ENCODE assay signal across 9 cellular contexts in the genomic region with DNA sequence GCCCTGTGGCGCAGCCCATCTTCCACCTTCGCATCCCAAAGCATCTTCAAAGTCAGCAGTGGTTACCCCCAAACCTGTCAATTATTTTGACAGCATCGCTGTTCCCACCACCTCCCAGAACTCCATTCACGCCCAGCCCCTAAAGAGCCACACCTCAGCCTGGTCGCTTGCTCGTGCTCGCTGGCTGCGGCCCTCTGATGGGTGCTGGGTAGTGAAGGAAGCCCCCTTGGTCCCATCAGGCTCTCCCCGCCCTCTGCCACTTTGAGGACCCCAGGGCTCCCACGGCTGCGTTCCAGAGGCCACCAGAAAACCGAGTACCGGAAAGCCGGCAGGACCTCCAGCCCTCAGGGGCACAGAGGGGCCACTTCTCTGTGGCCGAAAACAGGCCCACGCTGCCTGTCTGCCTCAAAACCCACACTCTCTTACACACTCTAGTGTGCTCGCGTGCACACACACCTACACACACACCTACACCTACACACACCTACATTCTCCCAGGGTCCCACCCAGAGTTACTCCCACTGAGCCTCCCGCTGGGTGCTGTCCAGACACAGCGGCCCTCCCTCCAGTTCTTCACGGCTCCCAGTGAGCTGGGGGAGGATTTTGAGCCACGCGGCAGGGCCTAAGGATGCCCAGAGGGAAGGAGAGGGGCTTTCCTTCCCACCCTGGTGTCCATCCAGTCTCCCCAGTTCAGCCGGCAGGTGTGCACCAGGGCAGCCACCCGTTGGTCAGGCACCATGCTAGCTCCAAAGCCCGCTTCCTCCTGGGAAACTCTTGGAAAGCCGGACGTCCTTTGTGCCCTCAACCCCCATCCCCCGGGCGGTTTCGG. TPM values are rescaled to one million over a fixed set of nuclear protein-coding genes. Genes with fewer than 3 reads are reported as not detected.
DNase-seq lines count a peak whose midpoint lies in the region; ATAC-seq and TF ChIP-seq lines count a peak whose summit lies in the region.
"Had no signal": no experiment of that assay in that cellular context is flagged by ENCODE, and none has a peak within 500 bp of the region (broad histone marks: within the 10 kb centered on the region; RNA-seq: fewer than 3 reads in every experiment).

No MANE protein-coding gene starts in this region.

- H3K4me1 ChIP-seq in adipocyte (ENCODE audit: control insufficient read depth, insufficient read depth, low read length), result no peaks in the 10 kb centered on the region
- H3K4me1 ChIP-seq in naive thymus-derived CD4-positive, alpha-beta T cell (ENCODE audit: control insufficient read depth in 2 of 2, insufficient read depth in 2 of 2, low read length in 2 of 2), result peaks cover 5 to 8% of the 10 kb centered on the region in 2 donors
- peaks cover 51% of the 10 kb centered on the region for H3K4me1 ChIP-seq in vagina

- H3K27ac ChIP-seq in naive thymus-derived CD4-positive, alpha-beta T cell (ENCODE audit: low read depth, low read length), result no peak overlapping the region
- no peak overlapping the region for H3K27ac ChIP-seq in vagina
- no peak overlapping the region for H3K27ac ChIP-seq in brain microvascular endothelial cell

- no peak for TF ChIP-seq CTCF in vagina (IDR thresholded peaks at IDR 0.05)
- TF ChIP-seq CTCF in brain microvascular endothelial cell (IDR thresholded peaks at IDR 0.05; ENCODE audit: low read depth, low read length, missing control alignments), result no peak

- intact Hi-C loops in naive thymus-derived CD4-positive, alpha-beta T cell (cut with micrococcal nuclease), result loop anchor here in 1 of 2 donors (5.0 to 10.0 kb wide), 6 partner anchors 60 to 1825 kb away; a partner anchor contains a TSS
- intact Hi-C loops in vagina (cut with DNase I), result no loop called here

- H3K27me3 Mint-ChIP-seq in stimulated activated naive CD8-positive, alpha-beta T cell treated with anti-CD3 and anti-CD28 coated beads, Interleukin-15, Interleukin-2, amounts not matched to agents 100 ng/mL and 50 ng/mL, for 24 hours, result peaks cover 70% of the 10 kb centered on the region
- peaks cover 52 to 79% (median 66%) of the 10 kb centered on the region in 5 donors for H3K27me3 Mint-ChIP-seq in naive thymus-derived CD4-positive, alpha-beta T cell

- no peak overlapping the region for H3K9ac ChIP-seq in adipocyte (ENCODE audit: low read length)

- no peak for DNase-seq in stimulated activated naive CD8-positive, alpha-beta T cell treated with anti-CD3 and anti-CD28 coated beads, Interleukin-15, Interleukin-2, amounts not matched to agents 100 U/mL and 50 U/mL, for 24 hours
- no peak for DNase-seq in adipocyte (ENCODE audit: low read depth)
- no peak for DNase-seq in naive thymus-derived CD4-positive, alpha-beta T cell
- no peak for DNase-seq in vagina (ENCODE audit: extremely low spot score in 2 of 2)
- no peak for DNase-seq in GM03348 (ENCODE audit: low spot score)
- no peak for DNase-seq in brain microvascular endothelial cell
- no peak for DNase-seq in G401 (ENCODE audit: low spot score)
- DNase-seq: activated B cell treated with CpG ODN at 0.5 μM for 24 hours had no signal

- H3K36me3 ChIP-seq in adipocyte (ENCODE audit: control insufficient read depth, insufficient read depth, low read length, severe bottlenecking), result no peaks in the 10 kb centered on the region
- no peaks in the 10 kb centered on the region for H3K36me3 ChIP-seq in naive thymus-derived CD4-positive, alpha-beta T cell (ENCODE audit: control insufficient read depth in 2 of 3, insufficient read depth in 3 of 3, low read length in 3 of 3)
- no peaks in the 10 kb centered on the region for H3K36me3 ChIP-seq in vagina
- H3K36me3 ChIP-seq in brain microvascular endothelial cell (replicated peaks), result no peaks in the 10 kb centered on the region

- H3K4me3 Mint-ChIP-seq in stimulated activated naive CD8-positive, alpha-beta T cell treated with anti-CD3 and anti-CD28 coated beads, Interleukin-15, Interleukin-2, amounts not matched to agents 100 ng/mL and 50 ng/mL, for 24 hours, result peak overlapping the region; percentile 28
- H3K4me3 Mint-ChIP-seq in naive thymus-derived CD4-positive, alpha-beta T cell, result peak overlapping the region; percentile 39 to 87 (median 70)
- H3K4me3 Mint-ChIP-seq: activated B cell treated with CpG ODN at 0.5 μM for 24 hours had no signal

- CTCF ChIA-PET in naive thymus-derived CD4-positive, alpha-beta T cell (lab: Charles Lee), result no interaction called here

- H3K9me3 Mint-ChIP-seq in stimulated activated naive CD8-positive, alpha-beta T cell treated with anti-CD3 and anti-CD28 coated beads, Interleukin-15, Interleukin-2, amounts not matched to agents 100 ng/mL and 50 ng/mL, for 24 hours, result no peaks in the 10 kb centered on the region
- H3K9me3 Mint-ChIP-seq in naive thymus-derived CD4-positive, alpha-beta T cell, result peaks cover 0 to 5% (median 0%) of the 10 kb centered on the region in 11 donors
- H3K9me3 Mint-ChIP-seq: activated B cell treated with CpG ODN at 0.5 μM for 24 hours had no signal

- peaks cover 29% of the 10 kb centered on the region for H3K4me1 Mint-ChIP-seq in stimulated activated naive CD8-positive, alpha-beta T cell treated with anti-CD3 and anti-CD28 coated beads, Interleukin-15, Interleukin-2, amounts not matched to agents 100 ng/mL and 50 ng/mL, for 24 hours (ENCODE audit: low read depth)
- peaks cover 18 to 34% (median 23%) of the 10 kb centered on the region in 7 donors for H3K4me1 Mint-ChIP-seq in naive thymus-derived CD4-positive, alpha-beta T cell

- no peak for TF ChIP-seq POLR2A in vagina (IDR thresholded peaks at IDR 0.05)

- H3K4me3 ChIP-seq in adipocyte (ENCODE audit: low read length), result peak overlapping the region; percentile 65
- H3K4me3 ChIP-seq in naive thymus-derived CD4-positive, alpha-beta T cell (ENCODE audit: low read length), result peak overlapping the region; percentile 30
- peak overlapping the region; percentile 37 to 44 for H3K4me3 ChIP-seq in vagina
- no peak overlapping the region for H3K4me3 ChIP-seq in brain microvascular endothelial cell (ENCODE audit: low read depth, low read length)

- in situ Hi-C loops in brain microvascular endothelial cell (cut with HindIII; ENCODE audit: low pct_ligation_motif_present, low sequenced_read_pairs), result no loop called here
- in situ Hi-C loops in G401 (cut with HindIII; ENCODE audit: low sequenced_read_pairs), result no loop called here

- no peaks in the 10 kb centered on the region for H3K36me3 Mint-ChIP-seq in stimulated activated naive CD8-positive, alpha-beta T cell treated with anti-CD3 and anti-CD28 coated beads, Interleukin-15, Interleukin-2, amounts not matched to agents 100 ng/mL and 50 ng/mL, for 24 hours (ENCODE audit: low read depth)
- peaks cover 0 to 5% (median 0%) of the 10 kb centered on the region in 5 donors for H3K36me3 Mint-ChIP-seq in naive thymus-derived CD4-positive, alpha-beta T cell

- H3K27me3 ChIP-seq in adipocyte (replicated peaks; ENCODE audit: control insufficient read depth, insufficient read depth, low read length), result peaks cover 62% of the 10 kb centered on the region
- peaks cover 4 to 14% of the 10 kb centered on the region in 2 donors for H3K27me3 ChIP-seq in naive thymus-derived CD4-positive, alpha-beta T cell (ENCODE audit: control insufficient read depth in 2 of 2, insufficient read depth in 2 of 2, low read length in 2 of 2)
- H3K27me3 ChIP-seq in vagina, result peaks cover 4% of the 10 kb centered on the region
- peaks cover 74% of the 10 kb centered on the region for H3K27me3 ChIP-seq in brain microvascular endothelial cell (replicated peaks)

- ATAC-seq in stimulated activated naive CD8-positive, alpha-beta T cell treated with anti-CD3 and anti-CD28 coated beads, Interleukin-15, Interleukin-2, amounts not matched to agents 100 U/mL and 50 U/mL, for 24 hours, result no peak
- no peak for ATAC-seq in naive thymus-derived CD4-positive, alpha-beta T cell

- no peak overlapping the region for H3K27ac Mint-ChIP-seq in stimulated activated naive CD8-positive, alpha-beta T cell treated with anti-CD3 and anti-CD28 coated beads, Interleukin-15, Interleukin-2, amounts not matched to agents 100 ng/mL and 50 ng/mL, for 24 hours
- H3K27ac Mint-ChIP-seq in naive thymus-derived CD4-positive, alpha-beta T cell, result peak overlapping the region in 1 of 9 donors; percentile 49
- H3K27ac Mint-ChIP-seq: activated B cell treated with CpG ODN at 0.5 μM for 24 hours had no signal

- POLR2A ChIA-PET in naive thymus-derived CD4-positive, alpha-beta T cell (lab: Charles Lee), result no interaction called here

- peaks cover 7% of the 10 kb centered on the region for H3K9me3 ChIP-seq in adipocyte (ENCODE audit: control insufficient read depth, low read length)
- H3K9me3 ChIP-seq in naive thymus-derived CD4-positive, alpha-beta T cell (ENCODE audit: control insufficient read depth in 2 of 3, low read length in 3 of 3), result no peaks in the 10 kb centered on the region
- no peaks in the 10 kb centered on the region for H3K9me3 ChIP-seq in vagina

RNA-seq across cellular contexts. Expression of a gene that starts 1.9 kb away (rescaled TPM):
- total RNA-seq in naive thymus-derived CD4-positive, alpha-beta T cell, result under 1 TPM in 1 of 5 experiments, not detected in 4; 0.24 TPM
- polyA plus RNA-seq in naive thymus-derived CD4-positive, alpha-beta T cell, result not detected
- total RNA-seq in vagina, result 0.98 TPM
- total RNA-seq in G401 (2014; rRNA removed; shearing (Covaris generic)), result 2.5 TPM in 1 of 2 replicates, not detected in the other
- total RNA-seq: activated B cell treated with CpG ODN at 0.5 μM for 24 hours had no signal
